ENCODE assay signal across 17 cellular contexts in the genomic region with DNA sequence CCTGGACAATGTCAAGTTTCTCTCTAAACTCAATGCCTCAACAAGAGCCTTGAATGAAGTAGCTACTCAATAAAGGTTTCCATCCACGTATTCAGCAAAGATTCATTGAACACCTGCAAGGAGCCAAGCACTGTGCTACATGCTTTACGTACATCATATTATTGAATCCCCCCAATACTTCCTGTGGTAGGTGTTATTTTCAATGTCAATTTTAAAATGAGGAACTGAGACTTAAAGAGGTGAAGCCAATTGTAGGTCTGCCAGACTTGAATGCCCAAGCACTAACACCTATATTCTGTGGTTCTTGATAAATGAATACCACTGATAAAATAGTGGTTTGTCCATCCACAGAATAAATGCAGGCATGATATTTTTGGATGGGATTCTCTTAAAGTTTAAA.
"Had no signal": no experiment of that assay in that cellular context is flagged by ENCODE, and none has a peak within 500 bp of the region (broad histone marks: within the 10 kb centered on the region; RNA-seq: fewer than 3 reads in every experiment).

No MANE protein-coding gene starts in this region.

- H3K27me3 Mint-ChIP-seq: stimulated activated memory B cell treated with anti-CD40 and anti-IgM and Interleukin-4, amounts not matched to agents 10 μg/mL and 1 μg/mL and 100 μg/mL, for 72 hours had no signal

- H3K27me3 ChIP-seq: left lung had no signal

- ATAC-seq: activated CD4-positive, alpha-beta T cell treated with anti-CD3 and anti-CD28 coated beads for 36 hours; activated CD8-positive, alpha-beta T cell treated with anti-CD3 and anti-CD28 coated beads, Interleukin-2, amount 10 ng/mL, durations not matched to agents 7 days and 5 days; activated T-helper 17 cell treated with anti-CD3 and anti-CD28 coated beads, Interleukin-2, amount 50 U/mL, for 72 hours; heart right ventricle; left lung; natural killer cell; right cardiac atrium; stimulated activated memory B cell treated with anti-CD40 and anti-IgM and Interleukin-4, amounts not matched to agents 10 μg/mL and 1 μg/mL and 100 μg/mL, for 72 hours had no signal

- H3K4me3 ChIP-seq: adrenal gland, esophagus squamous epithelium, heart right ventricle, left lung had no signal

- H3K9me3 Mint-ChIP-seq: activated T-helper 17 cell treated with anti-CD3 and anti-CD28 coated beads, Interleukin-2, amount 50 U/mL, for 72 hours had no signal

- H3K4me1 Mint-ChIP-seq: activated CD4-positive, alpha-beta T cell treated with anti-CD3 and anti-CD28 coated beads for 36 hours; activated T-helper 17 cell treated with anti-CD3 and anti-CD28 coated beads, Interleukin-2, amount 50 U/mL, for 72 hours; memory B cell; natural killer cell; stimulated activated memory B cell treated with anti-CD40 and anti-IgM and Interleukin-4, amounts not matched to agents 10 μg/mL and 1 μg/mL and 100 μg/mL, for 72 hours had no signal

- H3K9me3 ChIP-seq: adrenal gland, esophagus squamous epithelium, heart right ventricle, left lung had no signal

- DNase-seq: activated CD4-positive, alpha-beta T cell treated with anti-CD3 and anti-CD28 coated beads for 36 hours; activated CD8-positive, alpha-beta T cell treated with anti-CD3 and anti-CD28 coated beads, Interleukin-2, amount 10 ng/mL, durations not matched to agents 7 days and 5 days; activated naive CD4-positive, alpha-beta T cell treated with anti-CD3 and anti-CD28 coated beads, Interleukin-2, amount 50 U/mL, for 16 hours; adrenal gland; esophagus squamous epithelium; foreskin fibroblast; heart right ventricle; left lung; natural killer cell; occipital lobe; right cardiac atrium; stimulated activated CD4-positive, alpha-beta T cell treated with anti-CD3 and anti-CD28 coated beads, Interleukin-1b, Interleukin-23, amount 100 ng/mL, for 48 hours; substantia nigra had no signal

- H3K36me3 Mint-ChIP-seq: memory B cell; natural killer cell; stimulated activated memory B cell treated with anti-CD40 and anti-IgM and Interleukin-4, amounts not matched to agents 10 μg/mL and 1 μg/mL and 100 μg/mL, for 72 hours had no signal

- H3K27ac ChIP-seq: adrenal gland, esophagus squamous epithelium, heart right ventricle, left lung, VCaP had no signal

- H3K4me1 ChIP-seq: adrenal gland, esophagus squamous epithelium, heart right ventricle, left lung had no signal

- H3K36me3 ChIP-seq: adrenal gland, esophagus squamous epithelium, heart right ventricle, left lung had no signal

- H3K27ac Mint-ChIP-seq: activated CD4-positive, alpha-beta T cell treated with anti-CD3 and anti-CD28 coated beads for 36 hours; activated CD8-positive, alpha-beta T cell treated with anti-CD3 and anti-CD28 coated beads, Interleukin-2, amount 10 ng/mL, durations not matched to agents 7 days and 5 days; activated T-helper 17 cell treated with anti-CD3 and anti-CD28 coated beads, Interleukin-2, amount 50 U/mL, for 72 hours; memory B cell; natural killer cell; stimulated activated memory B cell treated with anti-CD40 and anti-IgM and Interleukin-4, amounts not matched to agents 10 μg/mL and 1 μg/mL and 100 μg/mL, for 72 hours had no signal

- H3K4me3 Mint-ChIP-seq: activated CD4-positive, alpha-beta T cell treated with anti-CD3 and anti-CD28 coated beads for 36 hours; activated CD8-positive, alpha-beta T cell treated with anti-CD3 and anti-CD28 coated beads, Interleukin-2, amount 10 ng/mL, durations not matched to agents 7 days and 5 days; activated T-helper 17 cell treated with anti-CD3 and anti-CD28 coated beads, Interleukin-2, amount 50 U/mL, for 72 hours; memory B cell; natural killer cell; stimulated activated memory B cell treated with anti-CD40 and anti-IgM and Interleukin-4, amounts not matched to agents 10 μg/mL and 1 μg/mL and 100 μg/mL, for 72 hours had no signal
